Comparison of ENCODE assay signal across 1 cellular context in genomic region chrX:118347131-118347530, GRCh38.
TF ChIP-seq lines count a peak whose summit lies in the region.

No MANE protein-coding gene starts in this region.

TF ChIP-seq in IMR-90, 13 proteins besides CTCF, POLR2A, EP300 and RAD21:
- TF ChIP-seq MAFK (IDR thresholded peaks at IDR 0.05; ENCODE audit: low read depth, low read length) (0 out of 2 replicates have a peak, but pooled peaks have one; percentile 12), ELK1 (IDR thresholded peaks at IDR 0.05; ENCODE audit: borderline replicate concordance, low read depth, low read length) (no peak)
